In genomic region chr18:57649536-57650495, GRCh38 we compare ENCODE assay signal across 9 cellular contexts. TPM values are rescaled to one million over a fixed set of nuclear protein-coding genes. Genes with fewer than 3 reads are reported as not detected.
DNase-seq lines count a peak whose midpoint lies in the region; ATAC-seq and TF ChIP-seq lines count a peak whose summit lies in the region.
"Had no signal": no experiment of that assay in that cellular context is flagged by ENCODE, and none has a peak within 500 bp of the region (broad histone marks: within the 10 kb centered on the region; RNA-seq: fewer than 3 reads in every experiment).

No MANE protein-coding gene starts in this region.

- H3K4me1 ChIP-seq in Peyer's patch = no peaks in the 10 kb centered on the region
- H3K4me1 ChIP-seq in uterus = no peaks in the 10 kb centered on the region
- peaks cover 0 to 6% (median 3%) of the 10 kb centered on the region in 4 donors for H3K4me1 ChIP-seq in esophagus muscularis mucosa

- TF ChIP-seq EP300 in esophagus muscularis mucosa (IDR thresholded peaks at IDR 0.05) = no peak

- peak; percentile 70 for DNase-seq in AG08396 (ENCODE audit: low spot score)
- no peak for DNase-seq in NCI-H2029 (lab: John Stamatoyannopoulos, UW)
- DNase-seq in Peyer's patch = no peak
- no peak for DNase-seq in uterus
- no peak for DNase-seq in esophagus muscularis mucosa (ENCODE audit: extremely low spot score)
- DNase-seq: activated T-cell treated with anti-CD3 and anti-CD28 coated beads, Interleukin-2, amount 50 U/mL, for 4 hours had no signal

- TF ChIP-seq POLR2A in Peyer's patch (IDR thresholded peaks at IDR 0.05) = no peak
- TF ChIP-seq POLR2A in uterus (IDR thresholded peaks at IDR 0.05) = no peak
- TF ChIP-seq POLR2A in esophagus muscularis mucosa (IDR thresholded peaks at IDR 0.05; ENCODE audit: low read depth) = no peak

- H3K4me3 ChIP-seq in Peyer's patch = no peak overlapping the region
- H3K4me3 ChIP-seq in uterus = no peak overlapping the region
- H3K4me3 ChIP-seq in esophagus muscularis mucosa = no peak overlapping the region

- ATAC-seq in GM19455 (IDR thresholded peaks at IDR 0.05; ENCODE audit: unreplicated experiment) (peak; percentile 88), HG03520 (IDR thresholded peaks at IDR 0.05; ENCODE audit: unreplicated experiment) (peak; percentile 93), esophagus mucosa (peak; percentile 91)

- H3K9me3 ChIP-seq in Peyer's patch (no peaks in the 10 kb centered on the region), uterus (no peaks in the 10 kb centered on the region), esophagus muscularis mucosa (no peaks in the 10 kb centered on the region)

- 87% methylated on average over 11 of the region's 11 CpGs for WGBS in esophagus muscularis mucosa

- TF ChIP-seq CTCF in Peyer's patch (IDR thresholded peaks at IDR 0.05) = no peak
- no peak for TF ChIP-seq CTCF in uterus (IDR thresholded peaks at IDR 0.05)
- TF ChIP-seq CTCF in esophagus muscularis mucosa (IDR thresholded peaks at IDR 0.05) = no peak

- no peaks in the 10 kb centered on the region for H3K27me3 ChIP-seq in Peyer's patch
- no peaks in the 10 kb centered on the region for H3K27me3 ChIP-seq in uterus
- no peaks in the 10 kb centered on the region for H3K27me3 ChIP-seq in esophagus muscularis mucosa

- intact Hi-C loops in uterus (cut with DNase I; ENCODE audit: low total_unique reads) = no loop called here
- intact Hi-C loops in esophagus muscularis mucosa (cut with DNase I) = no loop called here

- H3K27ac ChIP-seq in Peyer's patch = no peak overlapping the region
- H3K27ac ChIP-seq in uterus = no peak overlapping the region
- no peak overlapping the region for H3K27ac ChIP-seq in esophagus muscularis mucosa (replicated peaks in 1 of 4)

- peaks cover 0 to 55% (median 0%) of the 10 kb centered on the region in 3 donors for H3K36me3 ChIP-seq in Peyer's patch
- H3K36me3 ChIP-seq in uterus = no peaks in the 10 kb centered on the region
- H3K36me3 ChIP-seq in esophagus muscularis mucosa = peaks cover 5 to 61% (median 45%) of the 10 kb centered on the region in 4 donors

RNA-seq across cellular contexts. Expression of gene NARS1, which starts 28.2 kb away (rescaled TPM):
- total RNA-seq in esophagus mucosa (73.6 TPM), Peyer's patch (100 to 1,000 TPM; 108 to 170 (median 129) TPM), uterus (100 to 1,000 TPM in 1 of 4 donors, 10 to 100 TPM in 3; 44.7 to 110 (median 60.3) TPM), esophagus muscularis mucosa (100 to 1,000 TPM in 2 of 4 donors, 10 to 100 TPM in 2; 89.4 to 107 (median 98.5) TPM)
